ENCODE assay signal across 1 cellular context in the genomic region with DNA sequence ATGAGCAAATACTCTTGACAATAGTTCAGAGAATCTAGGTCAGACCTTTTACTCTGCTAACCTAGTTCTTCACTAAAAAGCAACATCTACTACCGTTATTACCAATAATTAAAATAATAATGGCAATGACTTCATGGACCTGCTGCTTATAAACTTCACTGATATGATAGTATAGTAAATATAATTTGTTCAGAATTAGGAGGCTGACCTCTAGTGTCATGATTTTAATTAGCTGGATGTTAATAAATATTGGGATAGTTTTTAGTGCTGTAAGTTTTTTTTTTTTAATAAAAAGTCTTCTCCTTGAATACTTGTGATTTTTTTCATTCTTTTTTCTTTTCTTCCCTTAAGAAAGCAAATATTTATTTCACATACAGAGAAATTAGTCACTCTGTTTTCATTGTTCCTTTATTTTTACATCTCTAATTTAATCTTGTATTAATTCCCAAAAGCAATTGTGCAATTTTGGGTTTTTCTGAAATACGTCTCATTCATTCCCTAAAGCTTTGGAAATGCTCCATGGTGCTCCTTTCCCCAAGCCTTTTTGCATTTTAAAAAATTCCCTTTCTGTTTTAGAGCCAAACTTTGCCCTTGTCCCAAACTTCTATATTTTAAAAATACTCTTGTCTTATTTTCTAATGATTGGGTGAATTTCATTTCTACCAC.
TF ChIP-seq lines count a peak whose summit lies in the region.

No MANE protein-coding gene starts in this region.

TF ChIP-seq in WTC11, 78 proteins besides CTCF, POLR2A, EP300 and RAD21 (continued from another document):
- TF ChIP-seq, protein P1, sequence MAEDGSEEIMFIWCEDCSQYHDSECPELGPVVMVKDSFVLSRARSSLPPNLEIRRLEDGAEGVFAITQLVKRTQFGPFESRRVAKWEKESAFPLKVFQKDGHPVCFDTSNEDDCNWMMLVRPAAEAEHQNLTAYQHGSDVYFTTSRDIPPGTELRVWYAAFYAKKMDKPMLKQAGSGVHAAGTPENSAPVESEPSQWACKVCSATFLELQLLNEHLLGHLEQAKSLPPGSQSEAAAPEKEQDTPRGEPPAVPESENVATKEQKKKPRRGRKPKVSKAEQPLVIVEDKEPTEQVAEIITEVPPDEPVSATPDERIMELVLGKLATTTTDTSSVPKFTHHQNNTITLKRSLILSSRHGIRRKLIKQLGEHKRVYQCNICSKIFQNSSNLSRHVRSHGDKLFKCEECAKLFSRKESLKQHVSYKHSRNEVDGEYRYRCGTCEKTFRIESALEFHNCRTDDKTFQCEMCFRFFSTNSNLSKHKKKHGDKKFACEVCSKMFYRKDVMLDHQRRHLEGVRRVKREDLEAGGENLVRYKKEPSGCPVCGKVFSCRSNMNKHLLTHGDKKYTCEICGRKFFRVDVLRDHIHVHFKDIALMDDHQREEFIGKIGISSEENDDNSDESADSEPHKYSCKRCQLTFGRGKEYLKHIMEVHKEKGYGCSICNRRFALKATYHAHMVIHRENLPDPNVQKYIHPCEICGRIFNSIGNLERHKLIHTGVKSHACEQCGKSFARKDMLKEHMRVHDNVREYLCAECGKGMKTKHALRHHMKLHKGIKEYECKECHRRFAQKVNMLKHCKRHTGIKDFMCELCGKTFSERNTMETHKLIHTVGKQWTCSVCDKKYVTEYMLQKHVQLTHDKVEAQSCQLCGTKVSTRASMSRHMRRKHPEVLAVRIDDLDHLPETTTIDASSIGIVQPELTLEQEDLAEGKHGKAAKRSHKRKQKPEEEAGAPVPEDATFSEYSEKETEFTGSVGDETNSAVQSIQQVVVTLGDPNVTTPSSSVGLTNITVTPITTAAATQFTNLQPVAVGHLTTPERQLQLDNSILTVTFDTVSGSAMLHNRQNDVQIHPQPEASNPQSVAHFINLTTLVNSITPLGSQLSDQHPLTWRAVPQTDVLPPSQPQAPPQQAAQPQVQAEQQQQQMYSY (CRISPR knock-in tag; IDR thresholded peaks at IDR 0.05), result no peak
- TF ChIP-seq GABPB1 (CRISPR knock-in tag; IDR thresholded peaks at IDR 0.05) (no peak), GTF2I (CRISPR knock-in tag; conservative IDR thresholded peaks at IDR 0.05) (no peak)
- TF ChIP-seq, protein P2, sequence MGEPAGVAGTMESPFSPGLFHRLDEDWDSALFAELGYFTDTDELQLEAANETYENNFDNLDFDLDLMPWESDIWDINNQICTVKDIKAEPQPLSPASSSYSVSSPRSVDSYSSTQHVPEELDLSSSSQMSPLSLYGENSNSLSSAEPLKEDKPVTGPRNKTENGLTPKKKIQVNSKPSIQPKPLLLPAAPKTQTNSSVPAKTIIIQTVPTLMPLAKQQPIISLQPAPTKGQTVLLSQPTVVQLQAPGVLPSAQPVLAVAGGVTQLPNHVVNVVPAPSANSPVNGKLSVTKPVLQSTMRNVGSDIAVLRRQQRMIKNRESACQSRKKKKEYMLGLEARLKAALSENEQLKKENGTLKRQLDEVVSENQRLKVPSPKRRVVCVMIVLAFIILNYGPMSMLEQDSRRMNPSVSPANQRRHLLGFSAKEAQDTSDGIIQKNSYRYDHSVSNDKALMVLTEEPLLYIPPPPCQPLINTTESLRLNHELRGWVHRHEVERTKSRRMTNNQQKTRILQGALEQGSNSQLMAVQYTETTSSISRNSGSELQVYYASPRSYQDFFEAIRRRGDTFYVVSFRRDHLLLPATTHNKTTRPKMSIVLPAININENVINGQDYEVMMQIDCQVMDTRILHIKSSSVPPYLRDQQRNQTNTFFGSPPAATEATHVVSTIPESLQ (CRISPR knock-in tag; IDR thresholded peaks at IDR 0.05), result no peak
TF ChIP-seq in WTC11: peak in this region for 0.
